33 cellular contexts compared by ENCODE assay signal in genomic region chr19:37412700-37413099, GRCh38.
"Had no signal": no experiment of that assay in that cellular context is flagged by ENCODE, and none has a peak within 500 bp of the region (broad histone marks: within the 10 kb centered on the region; RNA-seq: fewer than 3 reads in every experiment).

No MANE protein-coding gene starts in this region.

- H3K79me2 ChIP-seq: hepatocyte had no signal

- H3K27me3 ChIP-seq: adrenal gland, body of pancreas, colonic mucosa, dorsolateral prefrontal cortex, gastroesophageal sphincter, hepatocyte, ovary, stomach, suprapubic skin, tibial artery, upper lobe of right lung had no signal

- H3K4me1 ChIP-seq: adrenal gland, body of pancreas, colonic mucosa, gastroesophageal sphincter, lower lobe of right lung, prostate gland, stomach, suprapubic skin, tibial artery, upper lobe of right lung had no signal

- FAIRE-seq: endothelial cell of umbilical vein, keratinocyte had no signal

- H3K4me3 ChIP-seq: body of pancreas, colonic mucosa, dorsolateral prefrontal cortex, gastroesophageal sphincter, hepatocyte, lower lobe of right lung, mucosa of descending colon, ovary, prostate gland, smooth muscle cell, stomach, suprapubic skin, tibial artery, upper lobe of right lung had no signal

- H3K36me3 ChIP-seq: adrenal gland, colonic mucosa, lower lobe of right lung, prostate gland, upper lobe of right lung had no signal

- DNase-seq: activated CD4-positive, alpha-beta T cell treated with anti-CD3 and anti-CD28 coated beads for 36 hours; activated CD4-positive, alpha-beta T cell treated with anti-CD3 and anti-CD28 coated beads, Interleukin-2, amount 50 U/mL, for 48 hours; activated CD4-positive, CD25-positive, alpha-beta regulatory T cell; activated CD8-positive, alpha-beta memory T cell treated with anti-CD3 and anti-CD28 coated beads for 24 hours; activated effector memory CD4-positive, alpha-beta T cell treated with Interleukin-2 at 50 U/mL for 16 hours; activated naive CD4-positive, alpha-beta T cell treated with Interleukin-2 at 50 U/mL for 16 hours; adrenal gland; aorta; body of pancreas; cerebellar nuclear complex; colonic mucosa; dorsolateral prefrontal cortex; effector memory CD4-positive, alpha-beta T cell; left colon; lower lobe of right lung; mesenchymal stem cell; mucosa of descending colon; naive B cell; ovary; stimulated activated CD4-positive, alpha-beta T cell treated with anti-CD3 and anti-CD28 coated beads, Interleukin-1b, Interleukin-23, amount 100 ng/mL, for 48 hours; stimulated activated CD4-positive, alpha-beta T cell treated with anti-CD3 and anti-CD28 coated beads, Interleukin-4, amount 100 ng/mL, for 4 hours; stimulated activated CD8-positive, alpha-beta memory T cell treated with anti-CD3 and anti-CD28 coated beads, Interleukin-4, amount 100 ng/mL, for 48 hours; stimulated activated naive B cell treated with anti-CD40 and anti-IgM and Interleukin-4, amounts not matched to agents 10 μg/mL and 1 μg/mL and 100 μg/mL, for 72 hours; stomach; tibial artery; upper lobe of right lung had no signal

- H3K27ac ChIP-seq: adrenal gland, body of pancreas, colonic mucosa, dorsolateral prefrontal cortex, gastroesophageal sphincter, hepatocyte, lower lobe of right lung, ovary, prostate gland, stomach, suprapubic skin, tibial artery, upper lobe of right lung had no signal

- H3K9me3 ChIP-seq: prostate gland had no signal

- H2AFZ ChIP-seq: hepatocyte had no signal

- ATAC-seq: activated CD4-positive, alpha-beta T cell treated with anti-CD3 and anti-CD28 coated beads for 36 hours; body of pancreas; gastroesophageal sphincter; left colon; lower lobe of right lung; mucosa of descending colon; stimulated activated naive B cell treated with anti-CD40 and anti-IgM and Interleukin-4, amounts not matched to agents 10 μg/mL and 1 μg/mL and 100 μg/mL, for 72 hours; upper lobe of right lung had no signal

- H3K4me2 ChIP-seq: hepatocyte, smooth muscle cell had no signal
